1 cellular context compared by ENCODE assay signal in genomic region chr5:132655821-132656773, GRCh38.
TF ChIP-seq lines count a peak whose summit lies in the region.

No MANE protein-coding gene starts in this region.

TF ChIP-seq in K562, 482 proteins besides CTCF, POLR2A, EP300 and RAD21 (continued from another document):
- TF ChIP-seq ZNF449 (CRISPR knock-in tag; IDR thresholded peaks at IDR 0.05) (no peak), KDM4B (IDR thresholded peaks at IDR 0.05; ENCODE audit: borderline replicate concordance in 2 of 2, low read depth in 1 of 2) (no peak), MBD2 (IDR thresholded peaks at IDR 0.05; ENCODE audit: borderline replicate concordance, low read depth) (no peak)
